ENCODE assay signal across 33 cellular contexts in the genomic region with DNA sequence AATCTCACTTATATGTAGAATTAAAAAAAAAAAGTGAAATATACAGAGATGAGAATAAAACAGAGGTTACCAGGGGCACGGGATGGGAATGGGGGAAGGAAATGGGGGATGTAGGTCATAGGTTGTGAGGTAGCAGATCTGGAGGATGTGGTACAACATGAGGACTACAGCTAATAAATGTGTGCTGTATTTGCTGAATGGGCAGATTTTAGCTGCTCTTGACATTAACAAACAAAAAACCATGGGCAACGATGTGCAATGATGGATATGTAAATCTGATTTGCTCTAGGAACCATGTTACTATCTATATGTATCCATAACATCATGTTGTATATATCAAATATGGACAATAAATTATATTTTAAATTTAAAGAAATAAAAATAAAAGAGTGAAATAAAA.
"Had no signal": no experiment of that assay in that cellular context is flagged by ENCODE, and none has a peak within 500 bp of the region (broad histone marks: within the 10 kb centered on the region; RNA-seq: fewer than 3 reads in every experiment).

No MANE protein-coding gene starts in this region.

- H3K9ac ChIP-seq: parathyroid adenoma had no signal

- H3K4me3 ChIP-seq: ovary, psoas muscle, skin epidermis, smooth muscle cell, spleen, suprapubic skin, testis, tibial artery, transverse colon, upper lobe of right lung, uterus had no signal

- H3K27me3 ChIP-seq: neutrophil, ovary, spleen, suprapubic skin, testis, tibial artery, transverse colon, upper lobe of right lung, uterus had no signal

- H3K36me3 Mint-ChIP-seq: naive thymus-derived CD8-positive, alpha-beta T cell; natural killer cell treated with Interleukin-12 subunit alpha and Interleukin-12 subunit beta and Interleukin-15 and Interleukin-18, amount 100 ng/mL, for 72 hours; stimulated activated memory B cell treated with anti-CD40 and anti-IgM and Interleukin-4, amounts not matched to agents 10 μg/mL and 1 μg/mL and 100 μg/mL, for 72 hours; type B pancreatic cell had no signal

- H3K4me1 Mint-ChIP-seq: naive thymus-derived CD8-positive, alpha-beta T cell; nephron progenitor cell; neural crest cell; stimulated activated memory B cell treated with anti-CD40 and anti-IgM and Interleukin-4, amounts not matched to agents 10 μg/mL and 1 μg/mL and 100 μg/mL, for 72 hours; stimulated activated naive CD8-positive, alpha-beta T cell treated with anti-CD3 and anti-CD28 coated beads, Interleukin-15, amount 100 ng/mL, for 72 hours had no signal

- H3K27ac Mint-ChIP-seq: naive thymus-derived CD8-positive, alpha-beta T cell; natural killer cell treated with Interleukin-12 subunit alpha and Interleukin-12 subunit beta and Interleukin-15 and Interleukin-18, amount 100 ng/mL, for 72 hours; nephron progenitor cell; progenitor cell of endocrine pancreas; stimulated activated memory B cell treated with anti-CD40 and anti-IgM and Interleukin-4, amounts not matched to agents 10 μg/mL and 1 μg/mL and 100 μg/mL, for 72 hours; stimulated activated naive CD8-positive, alpha-beta T cell treated with anti-CD3 and anti-CD28 coated beads, Interleukin-15, amount 100 ng/mL, for 72 hours; type B pancreatic cell had no signal

- H3K36me3 ChIP-seq: neutrophil, ovary, spleen, suprapubic skin, tibial artery, transverse colon, upper lobe of right lung, uterus had no signal

- H3K79me2 ChIP-seq: parathyroid adenoma had no signal

- H3K27ac ChIP-seq: neutrophil, ovary, parathyroid adenoma, psoas muscle, skin epidermis, spleen, suprapubic skin, testis, tibial artery, transverse colon, upper lobe of right lung, uterus had no signal

- H3K27me3 Mint-ChIP-seq: natural killer cell treated with Interleukin-12 subunit alpha and Interleukin-12 subunit beta and Interleukin-15 and Interleukin-18, amount 100 ng/mL, for 72 hours; progenitor cell of endocrine pancreas; type B pancreatic cell had no signal

- DNase-seq: naive thymus-derived CD8-positive, alpha-beta T cell; nephron progenitor cell; nucleus accumbens; ovary; posterior cingulate gyrus; psoas muscle; right cardiac atrium; spleen; stimulated activated CD4-positive, alpha-beta T cell treated with anti-CD3 and anti-CD28 coated beads, Interleukin-12 subunit alpha, Interleukin-12 subunit beta, amount 100 ng/mL, for 4 hours; stimulated activated CD4-positive, alpha-beta T cell treated with anti-CD3 and anti-CD28 coated beads, Interleukin-1b, Interleukin-23, amount 100 ng/mL, for 48 hours; stimulated activated CD4-positive, alpha-beta T cell treated with anti-CD3 and anti-CD28 coated beads, Interleukin-4, amount 100 ng/mL, for 1 hour; stimulated activated CD4-positive, alpha-beta T cell treated with anti-CD3 and anti-CD28 coated beads, Interleukin-4, amount 100 ng/mL, for 4 hours; stimulated activated CD8-positive, alpha-beta memory T cell treated with anti-CD3 and anti-CD28 coated beads, Interleukin-4, amount 100 ng/mL, for 48 hours; stimulated activated naive CD4-positive, alpha-beta T cell; stimulated activated naive CD8-positive, alpha-beta T cell treated with anti-CD3 and anti-CD28 coated beads, Interleukin-15, amount 100 ng/mL, for 72 hours; stimulated activated naive CD8-positive, alpha-beta T cell treated with anti-CD3 and anti-CD28 coated beads, Interleukin-15, Interleukin-2, amounts not matched to agents 100 U/mL and 50 U/mL, for 24 hours; substantia nigra; testis; tibial artery; transverse colon; upper lobe of right lung; uterus had no signal

- ATAC-seq: naive thymus-derived CD8-positive, alpha-beta T cell; natural killer cell treated with Interleukin-12 subunit alpha and Interleukin-12 subunit beta and Interleukin-15 and Interleukin-18, amount 100 ng/mL, for 72 hours; psoas muscle; right cardiac atrium; sciatic nerve; stimulated activated memory B cell treated with anti-CD40 and anti-IgM and Interleukin-4, amounts not matched to agents 10 μg/mL and 1 μg/mL and 100 μg/mL, for 72 hours; stimulated activated naive CD8-positive, alpha-beta T cell treated with anti-CD3 and anti-CD28 coated beads, Interleukin-15, amount 100 ng/mL, for 72 hours; stimulated activated naive CD8-positive, alpha-beta T cell treated with anti-CD3 and anti-CD28 coated beads, Interleukin-15, Interleukin-2, amounts not matched to agents 100 U/mL and 50 U/mL, for 24 hours; upper lobe of right lung had no signal

- H3K4me2 ChIP-seq: smooth muscle cell had no signal

- H2AFZ ChIP-seq: parathyroid adenoma had no signal

- H3K4me3 Mint-ChIP-seq: naive thymus-derived CD8-positive, alpha-beta T cell; natural killer cell treated with Interleukin-12 subunit alpha and Interleukin-12 subunit beta and Interleukin-15 and Interleukin-18, amount 100 ng/mL, for 72 hours; nephron progenitor cell; neural crest cell; stimulated activated memory B cell treated with anti-CD40 and anti-IgM and Interleukin-4, amounts not matched to agents 10 μg/mL and 1 μg/mL and 100 μg/mL, for 72 hours; stimulated activated naive CD8-positive, alpha-beta T cell treated with anti-CD3 and anti-CD28 coated beads, Interleukin-15, amount 100 ng/mL, for 72 hours; type B pancreatic cell had no signal

- H3K4me1 ChIP-seq: parathyroid adenoma, psoas muscle, spleen, suprapubic skin, testis, tibial artery, transverse colon, upper lobe of right lung, uterus had no signal

- H3K9me3 ChIP-seq: neutrophil, ovary, psoas muscle, spleen, suprapubic skin, testis, tibial artery, transverse colon, upper lobe of right lung, uterus had no signal
